ENCODE assay signal across 20 cellular contexts in genomic region chr17:50772251-50772650, GRCh38. TPM values are rescaled to one million over a fixed set of nuclear protein-coding genes. Genes with fewer than 3 reads are reported as not detected.
DNase-seq lines count a peak whose midpoint lies in the region; ATAC-seq and TF ChIP-seq lines count a peak whose summit lies in the region.
"Had no signal": no experiment of that assay in that cellular context is flagged by ENCODE, and none has a peak within 500 bp of the region (broad histone marks: within the 10 kb centered on the region; RNA-seq: fewer than 3 reads in every experiment).

No MANE protein-coding gene starts in this region.

- DNase-seq in GM06990 (ENCODE audit: extremely low read depth, insufficient read length) (peak; percentile 28), ecto neural progenitor cell (ENCODE audit: low spot score) (peak; percentile 40), caudate nucleus (lab: John Stamatoyannopoulos, UW) (no peak), GM23248 (no peak)
- no peak for DNase-seq in activated CD4-positive, alpha-beta T cell treated with anti-CD3 and anti-CD28 coated beads for 4 hours
- no peak for DNase-seq in stimulated activated naive CD8-positive, alpha-beta T cell treated with anti-CD3 and anti-CD28 coated beads, Interleukin-15, Interleukin-2, amounts not matched to agents 100 U/mL and 50 U/mL, for 24 hours
- DNase-seq: ACHN; activated CD4-positive, alpha-beta T cell treated with anti-CD3 and anti-CD28 coated beads, Interleukin-2, amount 50 U/mL, for 4 hours; NCI-H2107; NCI-H774; SHP77 treated with DMSO at 0.1 percent for 48 hours; small intestine; T-helper 9 cell had no signal

- no peaks in the 10 kb centered on the region for H3K79me2 ChIP-seq in GM23248 (ENCODE audit: insufficient read depth)

- no peaks in the 10 kb centered on the region for H3K27me3 ChIP-seq in GM06990 (replicated peaks; ENCODE audit: control insufficient read depth, insufficient read depth, low read length)
- H3K27me3 ChIP-seq in GM23248 (replicated peaks; ENCODE audit: insufficient read depth): no peaks in the 10 kb centered on the region
- H3K27me3 ChIP-seq: dorsolateral prefrontal cortex had no signal

- H2AFZ ChIP-seq in GM23248: no peak overlapping the region

- in situ Hi-C loops in GM23248 (cut with MboI): no loop called here

- no peaks in the 10 kb centered on the region for H3K9me2 ChIP-seq in GM23248 (ENCODE audit: insufficient read depth)

- H3K27ac ChIP-seq in caudate nucleus (ENCODE audit: low read depth, low read length) (no peak overlapping the region), GM23248 (no peak overlapping the region)
- H3K27ac ChIP-seq: dorsolateral prefrontal cortex had no signal

- ATAC-seq in GM21529 (IDR thresholded peaks at IDR 0.05; ENCODE audit: unreplicated experiment) (peak; percentile 97), HG03521 (IDR thresholded peaks at IDR 0.05; ENCODE audit: unreplicated experiment) (peak; percentile 85)
- no peak for ATAC-seq in stimulated activated naive CD8-positive, alpha-beta T cell treated with anti-CD3 and anti-CD28 coated beads, Interleukin-15, Interleukin-2, amounts not matched to agents 100 U/mL and 50 U/mL, for 24 hours

- no peak overlapping the region for H3K4me2 ChIP-seq in GM23248 (ENCODE audit: unreplicated experiment)

- H3K9ac ChIP-seq in GM23248: no peak overlapping the region

- 33 to 45% methylated on average over 5 of the region's 5 CpGs for WGBS in GM23248 (ENCODE audit: low coverage in 1 of 2, low lambda C conversion rate in 2 of 2, missing lambda C conversion rate in 2 of 2), 2 experiments

- H3K4me3 ChIP-seq in GM06990 (replicated peaks; ENCODE audit: low read depth, low read length) (no peak overlapping the region), GM23248 (no peak overlapping the region)
- H3K4me3 ChIP-seq: dorsolateral prefrontal cortex, lung had no signal

- no peaks in the 10 kb centered on the region for H3K9me3 ChIP-seq in GM23248 (ENCODE audit: low read depth)
- H3K9me3 ChIP-seq: Caco-2 had no signal

- TF ChIP-seq CTCF in GM06990 (IDR thresholded peaks at IDR 0.05; ENCODE audit: insufficient read depth, low read length, poor library complexity, severe bottlenecking): no peak

- no peaks in the 10 kb centered on the region for H3F3A ChIP-seq in GM23248 (ENCODE audit: insufficient read depth)

- H3K36me3 ChIP-seq in GM06990 (ENCODE audit: control insufficient read depth, insufficient read depth, low read length): no peaks in the 10 kb centered on the region
- no peaks in the 10 kb centered on the region for H3K36me3 ChIP-seq in GM23248 (ENCODE audit: low read depth)

- no peaks in the 10 kb centered on the region for H3K4me1 ChIP-seq in GM23248 (ENCODE audit: insufficient read depth)

- no peaks in the 10 kb centered on the region for H4K20me1 ChIP-seq in GM23248 (ENCODE audit: insufficient read depth)

RNA-seq across cellular contexts. Expression of gene ANKRD40CL, which starts 4.9 kb away (rescaled TPM):
- total RNA-seq in GM23248 (2014; rRNA removed; shearing (Covaris generic)): not detected in 2 replicates
- not detected in 2 replicates for polyA plus RNA-seq in GM23248 (2016; fragmentation: Nextera tagmentation; extraction: Ambion mirVana)
- total RNA-seq: lung, MCF 10A, subcutaneous adipose tissue had no signal
- polyA plus RNA-seq: lung had no signal

RNA-seq across cellular contexts. Expression of gene LUC7L3, which starts 52.8 kb away (rescaled TPM):
- 57.5 and 59.1 TPM in 2 replicates for total RNA-seq in GM23248 (2014; rRNA removed; shearing (Covaris generic))
- polyA plus RNA-seq in GM23248 (2016; fragmentation: Nextera tagmentation; extraction: Ambion mirVana): 100 and 138 TPM in 2 replicates

Comparison
In these comparisons a context has a peak if more than half of its experiments do, and no peak if none do; other contexts are left out.
1. DNase-seq: peak in GM06990 (single experiment) and ecto neural progenitor cell (single experiment); none in caudate nucleus (0 of 61), activated CD4-positive, alpha-beta T cell treated with anti-CD3 and anti-CD28 coated beads for 4 hours (0 of 2), GM23248 (single experiment) and stimulated activated naive CD8-positive, alpha-beta T cell treated with anti-CD3 and anti-CD28 coated beads, Interleukin-15, Interleukin-2, amounts not matched to agents 100 U/mL and 50 U/mL, for 24 hours (single experiment).